ENCODE assay signal across 8 cellular contexts in the genomic region with DNA sequence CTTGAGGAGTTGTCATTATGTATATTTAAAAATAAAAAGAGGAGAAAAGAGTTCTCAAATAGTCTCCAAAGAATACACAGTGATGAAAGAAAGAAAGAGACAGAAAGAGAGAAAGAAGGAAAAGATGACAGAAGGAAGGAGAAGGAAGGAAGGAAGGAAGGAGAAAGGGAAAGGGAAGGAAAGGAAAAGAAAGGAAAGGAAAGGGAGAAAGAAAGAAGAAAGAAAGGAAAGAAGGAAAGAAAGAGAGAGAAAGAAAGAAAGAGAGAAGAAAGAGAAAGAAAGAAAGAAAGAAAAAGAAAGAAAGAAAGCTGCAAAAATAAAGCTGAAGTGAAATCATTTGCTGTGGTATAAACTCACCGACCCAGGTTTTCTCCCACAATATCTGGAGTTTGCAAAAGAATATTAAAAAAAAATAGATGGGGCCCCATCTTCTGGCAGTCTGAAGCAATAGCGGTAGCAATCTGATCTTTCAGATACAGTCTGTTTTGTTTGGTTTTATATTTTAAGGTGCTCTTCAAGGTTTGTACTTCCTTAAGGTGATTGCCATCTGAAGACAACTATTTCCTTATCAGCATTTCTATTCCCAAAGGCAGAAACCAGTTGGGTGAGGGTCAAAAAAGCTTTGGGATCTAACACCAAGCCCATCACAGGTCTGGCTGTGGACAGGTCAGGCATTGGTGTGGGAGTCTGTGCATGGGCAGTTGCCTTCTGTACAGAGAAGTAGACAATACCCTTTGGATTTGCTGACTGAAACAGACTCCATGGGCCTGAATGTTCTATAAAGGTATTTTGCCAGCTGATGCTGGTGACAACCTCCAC.
DNase-seq lines count a peak whose midpoint lies in the region; ATAC-seq and TF ChIP-seq lines count a peak whose summit lies in the region.

No MANE protein-coding gene starts in this region.

- H3K9me3 ChIP-seq in mesenchymal stem cell (ENCODE audit: control insufficient read depth, low read length) (no peaks in the 10 kb centered on the region), vagina (no peaks in the 10 kb centered on the region)

- no peak overlapping the region for H4K8ac ChIP-seq in mesenchymal stem cell (ENCODE audit: low read length)

- H3K79me2 ChIP-seq in KMS-11 (ENCODE audit: insufficient read depth, low read depth) = no peaks in the 10 kb centered on the region

- H2AFZ ChIP-seq in KMS-11 (ENCODE audit: low read depth) = no peak overlapping the region
- H2AFZ ChIP-seq in mesenchymal stem cell (ENCODE audit: low read depth, low read length) = no peak overlapping the region

- peaks cover 8% of the 10 kb centered on the region for H3K27me3 Mint-ChIP-seq in T-helper 2 cell treated with Interferon-gamma antibody and Interleukin-4, amounts not matched to agents 5 μg/mL and 100 μg/mL, for 36 hours (ENCODE audit: low read depth)
- H3K27me3 Mint-ChIP-seq in immature natural killer cell (ENCODE audit: low read depth in 3 of 3) = peaks cover 3 to 6% (median 5%) of the 10 kb centered on the region in 3 donors

- H3K4me1 Mint-ChIP-seq in T-helper 2 cell treated with Interferon-gamma antibody and Interleukin-4, amounts not matched to agents 5 μg/mL and 100 μg/mL, for 36 hours (ENCODE audit: low read depth) = no peaks in the 10 kb centered on the region
- H3K4me1 Mint-ChIP-seq in immature natural killer cell = no peaks in the 10 kb centered on the region

- H2BK12ac ChIP-seq in mesenchymal stem cell (ENCODE audit: low read length in 2 of 2) = no peak overlapping the region

- no peak overlapping the region for H2BK120ac ChIP-seq in mesenchymal stem cell (ENCODE audit: low read depth, low read length)

- TF ChIP-seq CTCF in KMS-11 (conservative IDR thresholded peaks at IDR 0.05; ENCODE audit: low read depth, low read length) (peak; percentile 27; the same call in 1 of the 2 replicates), vagina (IDR thresholded peaks at IDR 0.05) (peak in 1 of 3 experiments; percentile 23)

- no peak overlapping the region for H2BK15ac ChIP-seq in mesenchymal stem cell (ENCODE audit: low read depth, poor library complexity, severe bottlenecking)

- no peak overlapping the region for H3K4me3 Mint-ChIP-seq in T-helper 2 cell treated with Interferon-gamma antibody and Interleukin-4, amounts not matched to agents 5 μg/mL and 100 μg/mL, for 36 hours
- H3K4me3 Mint-ChIP-seq in immature natural killer cell = no peak overlapping the region

- no peak overlapping the region for H4K91ac ChIP-seq in mesenchymal stem cell (ENCODE audit: low read length)

- H3K14ac ChIP-seq in mesenchymal stem cell (ENCODE audit: low read length in 2 of 2) = no peak overlapping the region

- intact Hi-C loops in vagina (cut with DNase I) = no loop called here

- no peaks in the 10 kb centered on the region for H3K36me3 Mint-ChIP-seq in T-helper 2 cell treated with Interferon-gamma antibody and Interleukin-4, amounts not matched to agents 5 μg/mL and 100 μg/mL, for 36 hours (ENCODE audit: low read depth)
- no peaks in the 10 kb centered on the region for H3K36me3 Mint-ChIP-seq in immature natural killer cell

- no peak overlapping the region for H3K18ac ChIP-seq in mesenchymal stem cell (ENCODE audit: low read depth in 1 of 2, low read length in 2 of 2)

- DNase-seq in astrocyte of the hippocampus (ENCODE audit: low read depth, low spot score) (peak; percentile 44), mesenchymal stem cell (peak; percentile 34), vagina (ENCODE audit: extremely low spot score in 2 of 2) (no peak), NCI-H2227 (lab: John Stamatoyannopoulos, UW; ENCODE audit: unreplicated experiment) (no peak), immature natural killer cell (no peak)
- DNase-seq in T-helper 2 cell treated with Interferon-gamma antibody and Interleukin-4, amounts not matched to agents 5 μg/mL and 100 μg/mL, for 36 hours (ENCODE audit: low spot score) = no peak

- TF ChIP-seq POLR2A in GM18505 (IDR thresholded peaks at IDR 0.05; ENCODE audit: borderline replicate concordance, extremely low read depth, insufficient read depth, insufficient read length) = no peak
- no peak for TF ChIP-seq POLR2A in vagina (IDR thresholded peaks at IDR 0.05)

- no peaks in the 10 kb centered on the region for H3K27me3 ChIP-seq in KMS-11 (ENCODE audit: insufficient read depth, low read depth)
- no peaks in the 10 kb centered on the region for H3K27me3 ChIP-seq in mesenchymal stem cell (ENCODE audit: control insufficient read depth in 1 of 2, insufficient read depth in 1 of 2, low read length in 2 of 2)
- H3K27me3 ChIP-seq in vagina = no peaks in the 10 kb centered on the region

- H3K9me3 Mint-ChIP-seq in T-helper 2 cell treated with Interferon-gamma antibody and Interleukin-4, amounts not matched to agents 5 μg/mL and 100 μg/mL, for 36 hours = no peaks in the 10 kb centered on the region
- no peaks in the 10 kb centered on the region for H3K9me3 Mint-ChIP-seq in immature natural killer cell

- H3K23ac ChIP-seq in mesenchymal stem cell (ENCODE audit: low read length in 2 of 2) = no peak overlapping the region

- H3K4me3 ChIP-seq in KMS-11 (IDR thresholded peaks at IDR 0.05; ENCODE audit: insufficient read depth, low read depth, low read length) (no peak overlapping the region), mesenchymal stem cell (ENCODE audit: insufficient read depth in 1 of 2, low read depth in 1 of 2, low read length in 2 of 2) (no peak overlapping the region), vagina (no peak overlapping the region)

- no peak overlapping the region for H3K4me2 ChIP-seq in KMS-11
- H3K4me2 ChIP-seq in mesenchymal stem cell (ENCODE audit: low read length, poor library complexity, severe bottlenecking) = no peak overlapping the region

- no peaks in the 10 kb centered on the region for H3K79me1 ChIP-seq in mesenchymal stem cell (replicated peaks; ENCODE audit: low read length, poor library complexity, severe bottlenecking)

- no peak overlapping the region for H3K4ac ChIP-seq in mesenchymal stem cell (ENCODE audit: low read depth in 1 of 2, low read length in 2 of 2)

- ATAC-seq in GM18505 (IDR thresholded peaks at IDR 0.05; ENCODE audit: unreplicated experiment) = peak; percentile 78

- H3K36me3 ChIP-seq in KMS-11 (ENCODE audit: insufficient read depth) = no peaks in the 10 kb centered on the region
- no peaks in the 10 kb centered on the region for H3K36me3 ChIP-seq in mesenchymal stem cell (ENCODE audit: control insufficient read depth in 1 of 2, insufficient read depth in 2 of 2, low read depth in 1 of 2, low read length in 2 of 2)
- no peaks in the 10 kb centered on the region for H3K36me3 ChIP-seq in vagina

- no peak overlapping the region for H2BK5ac ChIP-seq in mesenchymal stem cell (ENCODE audit: low read depth, low read length, poor library complexity, severe bottlenecking)

- H3K27ac Mint-ChIP-seq in T-helper 2 cell treated with Interferon-gamma antibody and Interleukin-4, amounts not matched to agents 5 μg/mL and 100 μg/mL, for 36 hours = no peak overlapping the region
- peak overlapping the region in 1 of 6 donors; percentile 31 for H3K27ac Mint-ChIP-seq in immature natural killer cell

- no peaks in the 10 kb centered on the region for H4K20me1 ChIP-seq in KMS-11 (ENCODE audit: insufficient read depth)

- no peaks in the 10 kb centered on the region for H3K4me1 ChIP-seq in KMS-11 (ENCODE audit: low read depth, poor library complexity, severe bottlenecking)
- H3K4me1 ChIP-seq in mesenchymal stem cell (ENCODE audit: control insufficient read depth, insufficient read depth, low read depth, low read length) = peaks cover 2% of the 10 kb centered on the region
- peaks cover 5% of the 10 kb centered on the region for H3K4me1 ChIP-seq in vagina

- H2AK5ac ChIP-seq in mesenchymal stem cell (ENCODE audit: low read length, severe bottlenecking) = no peak overlapping the region

- H3K9ac ChIP-seq in KMS-11 (no peak overlapping the region), mesenchymal stem cell (ENCODE audit: low read length) (peak overlapping the region; percentile 34)

- 33% methylated on average over 2 of the region's 2 CpGs for WGBS in mesenchymal stem cell

- H3K27ac ChIP-seq in KMS-11 = no peak overlapping the region
- no peak overlapping the region for H3K27ac ChIP-seq in mesenchymal stem cell (ENCODE audit: low read length, poor library complexity, severe bottlenecking)
- no peak overlapping the region for H3K27ac ChIP-seq in vagina

Comparison
In these comparisons a context has a peak if more than half of its experiments do, and no peak if none do; other contexts are left out.
1. DNase-seq: peak in astrocyte of the hippocampus (single experiment) and mesenchymal stem cell (single experiment); none in vagina (0 of 2), NCI-H2227 (single experiment), T-helper 2 cell treated with Interferon-gamma antibody and Interleukin-4, amounts not matched to agents 5 μg/mL and 100 μg/mL, for 36 hours (single experiment) and immature natural killer cell (0 of 3).